In genomic region chr22:37571258-37571991, GRCh38 we compare ENCODE assay signal across 12 cellular contexts. TPM values are rescaled to one million over a fixed set of nuclear protein-coding genes. Genes with fewer than 3 reads are reported as not detected.
DNase-seq lines count a peak whose midpoint lies in the region; ATAC-seq, FAIRE-seq and TF ChIP-seq lines count a peak whose summit lies in the region.
"Had no signal": no experiment of that assay in that cellular context is flagged by ENCODE, and none has a peak within 500 bp of the region (broad histone marks: within the 10 kb centered on the region; RNA-seq: fewer than 3 reads in every experiment).

No MANE protein-coding gene starts in this region.

- no peaks in the 10 kb centered on the region for H3K9me3 Mint-ChIP-seq in GM23338
- H3K9me3 Mint-ChIP-seq in chondrocyte (ENCODE audit: low read depth) = no peaks in the 10 kb centered on the region

- 0 out of 2 replicates have a peak, but pooled peaks cover 12% of the 10 kb centered on the region for H3F3A ChIP-seq in GM23338 (replicated peaks; ENCODE audit: low read depth)
- H3F3A ChIP-seq in PC-9 (ENCODE audit: insufficient read depth, low read depth) = peaks cover 52% of the 10 kb centered on the region

- H2AFZ ChIP-seq in GM23338 (no peak overlapping the region), PC-9 (no peak overlapping the region), neuronal stem cell (ENCODE audit: low read length) (no peak overlapping the region)

- no peak overlapping the region for H2BK120ac ChIP-seq in neuronal stem cell (ENCODE audit: low read depth, low read length)

- no peaks in the 10 kb centered on the region for H3K9me3 ChIP-seq in PC-9 (ENCODE audit: insufficient read depth, low read depth)
- no peaks in the 10 kb centered on the region for H3K9me3 ChIP-seq in pancreas
- peaks cover 0 to 2% of the 10 kb centered on the region in 2 donors for H3K9me3 ChIP-seq in neuronal stem cell (replicated peaks in 1 of 2; ENCODE audit: control insufficient read depth in 2 of 2, insufficient read depth in 1 of 2, low read depth in 1 of 2, low read length in 2 of 2)
- H3K9me3 ChIP-seq: gastroesophageal sphincter had no signal

- no peak overlapping the region for H2BK15ac ChIP-seq in neuronal stem cell (ENCODE audit: low read length)

- no peak overlapping the region for H3K23ac ChIP-seq in neuronal stem cell (ENCODE audit: low read depth, low read length, poor library complexity)

- DNase-seq in GM23338 (ENCODE audit: low spot score) (peak; percentile 36), PC-9 (peak; percentile 33 to 68), chondrocyte (ENCODE audit: low spot score) (no peak), pancreas (peak in 3 of 6 donors; percentile 50 to 64 (median 62)), GM13976 (ENCODE audit: low spot score) (no peak), Ammon's horn (ENCODE audit: low spot score) (no peak), neuronal stem cell (ENCODE audit: low spot score) (no peak)
- DNase-seq: T-helper 1 cell had no signal

- H4K8ac ChIP-seq in neuronal stem cell (ENCODE audit: low read depth, low read length) = no peak overlapping the region

- H2BK5ac ChIP-seq in neuronal stem cell (ENCODE audit: low read length) = no peak overlapping the region

- H3K4me1 Mint-ChIP-seq in GM23338 (peaks cover 26% of the 10 kb centered on the region), chondrocyte (ENCODE audit: low read depth) (peaks cover 35% of the 10 kb centered on the region)

- ATAC-seq in GM23338 (no peak), pancreas (no peak), GM18858 (IDR thresholded peaks at IDR 0.05; ENCODE audit: unreplicated experiment) (no peak)
- ATAC-seq: gastroesophageal sphincter had no signal

- H3K36me3 ChIP-seq in GM23338 (ENCODE audit: insufficient read depth) (no peaks in the 10 kb centered on the region), PC-9 (ENCODE audit: low read depth) (0 out of 2 replicates have a peak, but pooled peaks cover 7% of the 10 kb centered on the region), pancreas (peaks cover 0 to 15% (median 5%) of the 10 kb centered on the region in 3 donors), neuronal stem cell (replicated peaks in 1 of 2; ENCODE audit: control insufficient read depth in 2 of 2, insufficient read depth in 2 of 2, low read length in 2 of 2) (peaks cover 5 to 30% of the 10 kb centered on the region in 2 donors)

- CTCF ChIA-PET in PC-9 (lab: Charles Lee) = interaction anchor here (0.6 to 4.9 kb wide), 2 partner anchors 20 to 1709 kb away, joined by 3 to 31 read pairs; no protein-coding TSS in a partner anchor

- intact Hi-C loops in PC-9 (cut with micrococcal nuclease; ENCODE audit: unreplicated experiment) (no loop called here), pancreas (cut with DNase I) (no loop called here)

- peaks cover 8% of the 10 kb centered on the region for H3K36me3 Mint-ChIP-seq in GM23338 (ENCODE audit: low read depth)
- peaks cover 18% of the 10 kb centered on the region for H3K36me3 Mint-ChIP-seq in chondrocyte (ENCODE audit: low read depth)

- H3K4me2 ChIP-seq in GM23338 (no peak overlapping the region), PC-9 (no peak overlapping the region), neuronal stem cell (ENCODE audit: insufficient read depth, low read length, poor library complexity, severe bottlenecking) (no peak overlapping the region)

- H3K4me1 ChIP-seq in GM23338 (ENCODE audit: insufficient read depth) (peaks cover 14% of the 10 kb centered on the region), PC-9 (replicated peaks; ENCODE audit: insufficient read depth) (peaks cover 56% of the 10 kb centered on the region), pancreas (peaks cover 49 to 66% (median 59%) of the 10 kb centered on the region in 3 donors), neuronal stem cell (ENCODE audit: control insufficient read depth in 2 of 2, insufficient read depth in 1 of 2, low read depth in 1 of 2, low read length in 2 of 2) (peaks cover 0 to 1% of the 10 kb centered on the region in 2 donors)

- no peak overlapping the region for H3K18ac ChIP-seq in neuronal stem cell (ENCODE audit: low read length)

- POLR2A ChIA-PET in PC-9 (lab: Charles Lee; ENCODE audit: unreplicated experiment) = no interaction called here

- no peaks in the 10 kb centered on the region for H3K27me3 ChIP-seq in GM23338 (ENCODE audit: insufficient read depth)
- no peaks in the 10 kb centered on the region for H3K27me3 ChIP-seq in PC-9 (ENCODE audit: insufficient read depth, low read depth)
- H3K27me3 ChIP-seq in pancreas = no peaks in the 10 kb centered on the region
- H3K27me3 ChIP-seq in neuronal stem cell (ENCODE audit: control insufficient read depth in 3 of 3, insufficient read depth in 3 of 3, low read depth in 1 of 3, low read length in 3 of 3) = no peaks in the 10 kb centered on the region

- FAIRE-seq in pancreas (lab: Jason Lieb, UNC) = no peak
- FAIRE-seq: GM18507 had no signal

- peaks cover 2% of the 10 kb centered on the region for H3K79me1 ChIP-seq in neuronal stem cell (ENCODE audit: low read depth, low read length)

- no peak overlapping the region for H3K4ac ChIP-seq in neuronal stem cell (ENCODE audit: low read length)

- H3K79me2 ChIP-seq in GM23338 (replicated peaks; ENCODE audit: insufficient read depth) (no peaks in the 10 kb centered on the region), PC-9 (ENCODE audit: low read depth) (peaks cover 10% of the 10 kb centered on the region)

- H3K4me3 ChIP-seq in GM23338 (no peak overlapping the region), PC-9 (no peak overlapping the region), pancreas (no peak overlapping the region), neuronal stem cell (ENCODE audit: low read length in 2 of 2) (no peak overlapping the region)
- H3K4me3 ChIP-seq: gastroesophageal sphincter had no signal

- H3K27me3 Mint-ChIP-seq in GM23338 (ENCODE audit: insufficient read depth, low read depth, poor library complexity) = peaks cover 15% of the 10 kb centered on the region
- no peaks in the 10 kb centered on the region for H3K27me3 Mint-ChIP-seq in chondrocyte (ENCODE audit: low read depth)

- no peaks in the 10 kb centered on the region for H3K9me2 ChIP-seq in GM23338 (ENCODE audit: insufficient read depth)
- H3K9me2 ChIP-seq in PC-9 (ENCODE audit: insufficient read depth) = no peaks in the 10 kb centered on the region

- H2BK12ac ChIP-seq in neuronal stem cell (ENCODE audit: low read length) = no peak overlapping the region

- no peak overlapping the region for H2AK5ac ChIP-seq in neuronal stem cell (ENCODE audit: low read depth, low read length)

- H3K14ac ChIP-seq in neuronal stem cell (ENCODE audit: low read length) = no peak overlapping the region

- 51 to 52% methylated on average over 16 of the region's 16 CpGs for WGBS in pancreas, 2 donors
- WGBS in neuronal stem cell (ENCODE audit: extremely low coverage in 2 of 2, insufficient read length in 2 of 2, insufficient replicate concordance in 1 of 2), 2 donors = no CpG with 5 or more reads among the region's 16 CpGs

- H3K27ac ChIP-seq in GM23338 (ENCODE audit: low read depth) = no peak overlapping the region
- H3K27ac ChIP-seq in PC-9 = no peak overlapping the region
- peak overlapping the region; percentile 77 to 98 (median 95) for H3K27ac ChIP-seq in pancreas
- H3K27ac ChIP-seq in neuronal stem cell (replicated peaks; ENCODE audit: low read length) = no peak overlapping the region
- H3K27ac ChIP-seq: gastroesophageal sphincter had no signal

- no TSS peak for BruUV-seq in PC-9 (replicated peaks; lab: Mats Ljungman, UMichigan)

- H4K20me1 ChIP-seq in GM23338 (replicated peaks; ENCODE audit: insufficient read depth) = no peaks in the 10 kb centered on the region
- peaks cover 21% of the 10 kb centered on the region for H4K20me1 ChIP-seq in PC-9 (ENCODE audit: insufficient read depth)

- H3K9ac ChIP-seq in neuronal stem cell (ENCODE audit: low read depth, low read length, poor library complexity) = no peak overlapping the region

- TF ChIP-seq CTCF in GM23338 (conservative IDR thresholded peaks at IDR 0.05; ENCODE audit: low read depth in 2 of 2) = no peak; a peak in 1 of 4 replicates
- peak; percentile 39; the same call in 1 of the 2 replicates for TF ChIP-seq CTCF in PC-9 (conservative IDR thresholded peaks at IDR 0.05)
- peak; percentile 49 for TF ChIP-seq CTCF in chondrocyte (IDR thresholded peaks at IDR 0.05)
- TF ChIP-seq CTCF in pancreas (IDR thresholded peaks at IDR 0.05) = no peak
- no peak for TF ChIP-seq CTCF in GM13976 (IDR thresholded peaks at IDR 0.05; ENCODE audit: borderline replicate concordance, control extremely low read depth, extremely low read depth, insufficient read depth, missing control alignments)

- no peak overlapping the region for H4K91ac ChIP-seq in neuronal stem cell (ENCODE audit: low read depth, low read length, poor library complexity)

- H3K27ac Mint-ChIP-seq in GM23338 (no peak overlapping the region), chondrocyte (ENCODE audit: unreplicated experiment) (no peak overlapping the region)

- H3K4me3 Mint-ChIP-seq in GM23338 (no peak overlapping the region), chondrocyte (ENCODE audit: unreplicated experiment) (no peak overlapping the region)

- in situ Hi-C loops in GM13976 (cut with MboI; ENCODE audit: low sequenced_read_pairs, unreplicated experiment) = no loop called here

RNA-seq across cellular contexts. Expression of gene LGALS2, which starts 8.5 kb away (rescaled TPM):
- not detected in 2 replicates for total RNA-seq in GM23338 (2014; rRNA removed; shearing (Covaris generic))
- polyA plus RNA-seq in GM23338 (2016; fragmentation: Nextera tagmentation; extraction: Ambion mirVana) = not detected in 2 replicates
- total RNA-seq in PC-9 (2021) = not detected in 2 replicates
- total RNA-seq in chondrocyte = not detected in 3 replicates
- 10 to 100 TPM; 16.0 to 99.5 (median 40.9) TPM for total RNA-seq in pancreas
- polyA plus RNA-seq in pancreas = 10 to 100 TPM; 26.2 to 61.7 TPM
- polyA plus RNA-seq in neuronal stem cell (2013, experiment 1 of 2) = not detected
- not detected for polyA plus RNA-seq in neuronal stem cell (2013, experiment 2 of 2)
- total RNA-seq: gastroesophageal sphincter, pulmonary artery endothelial cell had no signal

RNA-seq across cellular contexts. Expression of gene CDC42EP1, which starts 11.1 kb away (rescaled TPM):
- total RNA-seq in GM23338 (2014; rRNA removed; shearing (Covaris generic)) = 8.5 and 10.2 TPM in 2 replicates
- polyA plus RNA-seq in GM23338 (2016; fragmentation: Nextera tagmentation; extraction: Ambion mirVana) (7.7 and 8.4 TPM in 2 replicates), pancreas (10 to 100 TPM; 78.2 to 79.0 TPM)
- total RNA-seq in PC-9 (2021) (94.0 and 110 TPM in 2 replicates), chondrocyte (155 to 167 TPM (median 156 TPM) in 3 replicates), pancreas (100 to 1,000 TPM in 2 of 6 donors, 10 to 100 TPM in 4; 68.8 to 139 (median 96.1) TPM)
- polyA plus RNA-seq in neuronal stem cell (2013, experiment 1 of 2) = 16.9 TPM
- 16.2 TPM for polyA plus RNA-seq in neuronal stem cell (2013, experiment 2 of 2)

RNA-seq across cellular contexts. Expression of gene GGA1, which starts 37.2 kb away (rescaled TPM):
- 53.7 and 57.1 TPM in 2 replicates for total RNA-seq in GM23338 (2014; rRNA removed; shearing (Covaris generic))
- polyA plus RNA-seq in GM23338 (2016; fragmentation: Nextera tagmentation; extraction: Ambion mirVana) (33.1 and 36.9 TPM in 2 replicates), pancreas (10 to 100 TPM; 81.5 to 84.9 TPM)
- total RNA-seq in PC-9 (2021) (99.2 and 102 TPM in 2 replicates), chondrocyte (32.0 to 35.9 TPM (median 34.8 TPM) in 3 replicates), pancreas (10 to 100 TPM; 17.9 to 36.4 (median 21.5) TPM)
- 32.1 TPM for polyA plus RNA-seq in neuronal stem cell (2013, experiment 1 of 2)
- 31.4 TPM for polyA plus RNA-seq in neuronal stem cell (2013, experiment 2 of 2)

RNA-seq across cellular contexts. Expression of gene CARD10, which starts 52.2 kb away (rescaled TPM):
- total RNA-seq in GM23338 (2014; rRNA removed; shearing (Covaris generic)) = 17.0 and 17.2 TPM in 2 replicates
- polyA plus RNA-seq in GM23338 (2016; fragmentation: Nextera tagmentation; extraction: Ambion mirVana) = 5.4 and 5.8 TPM in 2 replicates
- total RNA-seq in PC-9 (2021) = 63.9 and 76.7 TPM in 2 replicates
- total RNA-seq in chondrocyte = 7.0 to 14.2 TPM (median 13.5 TPM) in 3 replicates
- total RNA-seq in pancreas = 10 to 100 TPM in 4 of 6 donors, 1 to 10 TPM in 2; 9.9 to 20.6 (median 11.5) TPM
- polyA plus RNA-seq in pancreas = 10 to 100 TPM; 29.9 to 30.2 TPM
- 4.2 TPM for polyA plus RNA-seq in neuronal stem cell (2013, experiment 1 of 2)
- 4.3 TPM for polyA plus RNA-seq in neuronal stem cell (2013, experiment 2 of 2)

Comparison
In these comparisons a context has a peak if more than half of its experiments do, and no peak if none do; other contexts are left out.
1. DNase-seq: peak in GM23338 (single experiment) and PC-9 (2 of 2); none in chondrocyte (single experiment), GM13976 (single experiment), Ammon's horn (single experiment) and neuronal stem cell (single experiment).
2. H3K27ac ChIP-seq: peak in pancreas (4 of 4); none in GM23338 (single experiment), PC-9 (single experiment) and neuronal stem cell (single experiment).
3. CTCF ChIP-seq: peak in PC-9 (single experiment) and chondrocyte (single experiment); none in GM23338 (0 of 2), pancreas (0 of 4) and GM13976 (single experiment).
4. RNA of gene LGALS2, which starts 8.5 kb away (total RNA-seq): 16.0 to 99.5 TPM in pancreas; not detected in GM23338, not detected in PC-9 and not detected in chondrocyte; every median in the first group is over 10 times any median in the second.